8 cellular contexts compared by ENCODE assay signal in genomic region chr18:48924621-48925601, GRCh38. TPM values are rescaled to one million over a fixed set of nuclear protein-coding genes. Genes with fewer than 3 reads are reported as not detected.
A peak's percentile ranks its signal among the peaks of the same experiment; 100 is the strongest.
DNase-seq lines count a peak whose midpoint lies in the region; ATAC-seq and TF ChIP-seq lines count a peak whose summit lies in the region.

No MANE protein-coding gene starts in this region.

- DNase-seq in AG09319 (ENCODE audit: extremely low read depth, low read depth) (no peak), NCI-H69 (lab: John Stamatoyannopoulos, UW) (peak; percentile 46), colonic mucosa (peak; percentile 33), nephron progenitor cell (no peak), NCI-H2081 treated with DMSO at 0.1 percent for 48 hours (lab: John Stamatoyannopoulos, UW) (no peak), NCI-H1694 (lab: John Stamatoyannopoulos, UW) (no peak), foreskin melanocyte (no peak)

- H3K9me3 ChIP-seq in colonic mucosa = no peaks in the 10 kb centered on the region

- H3K4me3 Mint-ChIP-seq in nephron progenitor cell = peak overlapping the region; percentile 68

- H3K9ac ChIP-seq in colonic mucosa (ENCODE audit: low read depth in 2 of 2, low read length in 2 of 2) = peak overlapping the region in 1 of 2 donors; percentile 76

- no peaks in the 10 kb centered on the region for H3K27me3 ChIP-seq in colonic mucosa

- peak overlapping the region; percentile 66 for H3K27ac ChIP-seq in colonic mucosa

- peaks cover 57% of the 10 kb centered on the region for H3K4me1 ChIP-seq in colonic mucosa

- H3K36me3 ChIP-seq in colonic mucosa = peaks cover 5% of the 10 kb centered on the region

- H3K27me3 Mint-ChIP-seq in nephron progenitor cell (ENCODE audit: low read depth, poor library complexity) = no peaks in the 10 kb centered on the region

- TF ChIP-seq CTCF in AG09319 (IDR thresholded peaks at IDR 0.05; ENCODE audit: low read depth, low read length) (peak; percentile 2; the same call in 1 of the 2 replicates), colonic mucosa (IDR thresholded peaks at IDR 0.05) (no peak), nephron progenitor cell (IDR thresholded peaks at IDR 0.05) (no peak)

- peaks cover 100% of the 10 kb centered on the region for H3K4me1 Mint-ChIP-seq in nephron progenitor cell

- ATAC-seq in GM18519 (IDR thresholded peaks at IDR 0.05; ENCODE audit: low FRiP score, unreplicated experiment) = no peak

- intact Hi-C loops in colonic mucosa (cut with DNase I) = no loop called here

- no peak overlapping the region for H3K4me3 ChIP-seq in colonic mucosa

- H3K27ac Mint-ChIP-seq in nephron progenitor cell = peak overlapping the region; percentile 99

- H3K36me3 Mint-ChIP-seq in nephron progenitor cell (ENCODE audit: low read depth) = peaks cover 23% of the 10 kb centered on the region

- no peaks in the 10 kb centered on the region for H3K9me3 Mint-ChIP-seq in nephron progenitor cell

RNA-seq across cellular contexts. Expression of gene SMAD7, which starts 25.9 kb away (rescaled TPM):
- 10 to 100 TPM; 21.2 to 21.6 TPM for total RNA-seq in colonic mucosa

Comparison
In these comparisons a context has a peak if more than half of its experiments do, and no peak if none do; other contexts are left out.
1. DNase-seq: peak in NCI-H69 (single experiment) and colonic mucosa (single experiment); none in AG09319 (single experiment), nephron progenitor cell (single experiment), NCI-H2081 treated with DMSO at 0.1 percent for 48 hours (single experiment), NCI-H1694 (single experiment) and foreskin melanocyte (single experiment).